Comparison of ENCODE assay signal across 1 cellular context in the genomic region with DNA sequence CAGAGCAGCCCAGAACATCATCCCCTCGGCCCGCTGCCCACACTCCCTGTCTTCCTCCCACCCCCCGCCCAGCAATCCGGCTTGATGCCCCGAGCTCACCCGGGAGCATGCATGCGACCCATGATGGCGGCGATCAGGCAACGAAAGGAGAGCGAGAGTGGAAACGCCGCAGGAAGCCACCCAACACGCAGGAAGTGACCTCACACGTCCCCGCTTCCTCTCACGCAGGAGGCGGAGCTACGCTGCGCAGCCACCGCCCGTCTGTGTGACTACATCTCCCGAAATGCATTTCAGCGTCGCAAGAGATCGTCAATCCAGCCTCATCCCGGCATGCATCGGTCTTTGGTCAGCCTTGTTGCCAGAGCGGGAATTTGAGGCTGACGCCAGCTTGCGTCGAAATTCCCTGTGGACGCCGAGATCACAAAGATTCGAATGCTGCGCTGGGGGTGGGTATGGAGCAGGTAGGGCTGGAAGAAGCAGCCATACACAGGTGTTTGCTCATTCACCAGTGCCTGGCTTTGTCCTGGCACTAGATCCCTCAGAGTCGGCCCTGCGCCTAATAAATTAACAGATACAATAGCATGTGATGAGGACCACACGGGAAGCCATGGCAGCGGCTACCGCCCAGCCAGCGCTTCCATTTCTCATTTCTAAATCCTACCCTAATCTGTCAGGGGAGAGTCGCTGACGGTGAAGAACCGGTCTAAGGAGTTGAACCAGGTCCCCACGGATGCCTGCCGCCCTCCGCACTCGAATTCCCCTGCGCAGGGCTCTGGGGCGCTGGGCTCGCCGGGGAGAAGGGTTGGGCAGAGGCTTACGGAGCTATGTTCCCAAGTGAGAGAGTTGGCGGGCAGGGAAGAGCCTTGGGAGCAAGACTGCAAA.
TF ChIP-seq lines count a peak whose summit lies in the region.

A gene (minus strand): TSS at position 148 of the 882 bp plus-strand sequence. CDS start 26 bp downstream, at position 122.

TF ChIP-seq in HepG2, 621 proteins besides CTCF, POLR2A, EP300 and RAD21 (continued from another document and continues in another):
- TF ChIP-seq, protein P1, sequence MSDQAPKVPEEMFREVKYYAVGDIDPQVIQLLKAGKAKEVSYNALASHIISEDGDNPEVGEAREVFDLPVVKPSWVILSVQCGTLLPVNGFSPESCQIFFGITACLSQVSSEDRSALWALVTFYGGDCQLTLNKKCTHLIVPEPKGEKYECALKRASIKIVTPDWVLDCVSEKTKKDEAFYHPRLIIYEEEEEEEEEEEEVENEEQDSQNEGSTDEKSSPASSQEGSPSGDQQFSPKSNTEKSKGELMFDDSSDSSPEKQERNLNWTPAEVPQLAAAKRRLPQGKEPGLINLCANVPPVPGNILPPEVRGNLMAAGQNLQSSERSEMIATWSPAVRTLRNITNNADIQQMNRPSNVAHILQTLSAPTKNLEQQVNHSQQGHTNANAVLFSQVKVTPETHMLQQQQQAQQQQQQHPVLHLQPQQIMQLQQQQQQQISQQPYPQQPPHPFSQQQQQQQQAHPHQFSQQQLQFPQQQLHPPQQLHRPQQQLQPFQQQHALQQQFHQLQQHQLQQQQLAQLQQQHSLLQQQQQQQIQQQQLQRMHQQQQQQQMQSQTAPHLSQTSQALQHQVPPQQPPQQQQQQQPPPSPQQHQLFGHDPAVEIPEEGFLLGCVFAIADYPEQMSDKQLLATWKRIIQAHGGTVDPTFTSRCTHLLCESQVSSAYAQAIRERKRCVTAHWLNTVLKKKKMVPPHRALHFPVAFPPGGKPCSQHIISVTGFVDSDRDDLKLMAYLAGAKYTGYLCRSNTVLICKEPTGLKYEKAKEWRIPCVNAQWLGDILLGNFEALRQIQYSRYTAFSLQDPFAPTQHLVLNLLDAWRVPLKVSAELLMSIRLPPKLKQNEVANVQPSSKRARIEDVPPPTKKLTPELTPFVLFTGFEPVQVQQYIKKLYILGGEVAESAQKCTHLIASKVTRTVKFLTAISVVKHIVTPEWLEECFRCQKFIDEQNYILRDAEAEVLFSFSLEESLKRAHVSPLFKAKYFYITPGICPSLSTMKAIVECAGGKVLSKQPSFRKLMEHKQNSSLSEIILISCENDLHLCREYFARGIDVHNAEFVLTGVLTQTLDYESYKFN (CRISPR knock-in tag; conservative IDR thresholded peaks at IDR 0.05): peak; percentile 53; the same call in 1 of the 2 replicates
- no peak; the same call in 1 of the 2 replicates for TF ChIP-seq CBX5 (CRISPR knock-in tag; IDR thresholded peaks at IDR 0.05; ENCODE audit: borderline replicate concordance)
- peak; percentile 71 for TF ChIP-seq ASH2L (IDR thresholded peaks at IDR 0.05; ENCODE audit: insufficient read length, low read depth, low read length)
- TF ChIP-seq ZFP90 (CRISPR knock-in tag; IDR thresholded peaks at IDR 0.05; ENCODE audit: borderline replicate concordance): peak; percentile 82
- TF ChIP-seq SALL2 (CRISPR knock-in tag; IDR thresholded peaks at IDR 0.05): no peak; the same call in 1 of the 2 replicates
- no peak; the same call in 1 of the 2 replicates for TF ChIP-seq ZNF605 (CRISPR knock-in tag; IDR thresholded peaks at IDR 0.05)
- peak; percentile 94 for TF ChIP-seq ZNF317 (CRISPR knock-in tag; IDR thresholded peaks at IDR 0.05)
- TF ChIP-seq ZSCAN29 (CRISPR knock-in tag; conservative IDR thresholded peaks at IDR 0.05): peak; percentile 92
- TF ChIP-seq ZNF775 (CRISPR knock-in tag; IDR thresholded peaks at IDR 0.05; ENCODE audit: borderline replicate concordance): no peak
- no peak for TF ChIP-seq PAX8 (CRISPR knock-in tag; IDR thresholded peaks at IDR 0.05; ENCODE audit: borderline replicate concordance)
- no peak for TF ChIP-seq FLYWCH1 (CRISPR knock-in tag; IDR thresholded peaks at IDR 0.05)
- TF ChIP-seq NRL (CRISPR knock-in tag; IDR thresholded peaks at IDR 0.05; ENCODE audit: borderline replicate concordance): peak; percentile 51
- no peak for TF ChIP-seq ATF7 (IDR thresholded peaks at IDR 0.05)
- peak; percentile 61; the same call in 1 of the 2 replicates for TF ChIP-seq ATF7 (CRISPR knock-in tag; IDR thresholded peaks at IDR 0.05)
- no peak for TF ChIP-seq CCAR2 (optimal IDR thresholded peaks at IDR 0.05; ENCODE audit: low read depth, low read length)
- TF ChIP-seq ZNF543 (CRISPR knock-in tag; IDR thresholded peaks at IDR 0.05): no peak; the same call in 1 of the 2 replicates
- no peak for TF ChIP-seq HHEX (CRISPR knock-in tag; IDR thresholded peaks at IDR 0.05)
- TF ChIP-seq, protein P2, sequence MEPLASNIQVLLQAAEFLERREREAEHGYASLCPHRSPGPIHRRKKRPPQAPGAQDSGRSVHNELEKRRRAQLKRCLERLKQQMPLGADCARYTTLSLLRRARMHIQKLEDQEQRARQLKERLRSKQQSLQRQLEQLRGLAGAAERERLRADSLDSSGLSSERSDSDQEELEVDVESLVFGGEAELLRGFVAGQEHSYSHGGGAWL (CRISPR knock-in tag; IDR thresholded peaks at IDR 0.05): peak; percentile 77
- TF ChIP-seq, protein P3, sequence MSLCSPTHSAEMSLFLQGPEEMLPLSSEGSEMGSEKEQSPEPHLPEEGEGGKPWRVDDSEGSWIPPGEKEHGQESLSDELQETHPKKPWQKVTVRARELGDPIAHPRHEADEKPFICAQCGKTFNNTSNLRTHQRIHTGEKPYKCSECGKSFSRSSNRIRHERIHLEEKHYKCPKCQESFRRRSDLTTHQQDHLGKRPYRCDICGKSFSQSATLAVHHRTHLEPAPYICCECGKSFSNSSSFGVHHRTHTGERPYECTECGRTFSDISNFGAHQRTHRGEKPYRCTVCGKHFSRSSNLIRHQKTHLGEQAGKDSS (CRISPR knock-in tag; IDR thresholded peaks at IDR 0.05; ENCODE audit: borderline replicate concordance, low read depth): no peak; the same call in 1 of the 2 replicates
- TF ChIP-seq HOXA3 (CRISPR knock-in tag; IDR thresholded peaks at IDR 0.05): peak; percentile 98
- 0 out of 2 replicates have a peak, but pooled peaks have one; percentile 53 for TF ChIP-seq ZNF747 (CRISPR knock-in tag; IDR thresholded peaks at IDR 0.05; ENCODE audit: borderline replicate concordance)
- no peak for TF ChIP-seq RELA (CRISPR knock-in tag; IDR thresholded peaks at IDR 0.05)
- TF ChIP-seq, protein P4, sequence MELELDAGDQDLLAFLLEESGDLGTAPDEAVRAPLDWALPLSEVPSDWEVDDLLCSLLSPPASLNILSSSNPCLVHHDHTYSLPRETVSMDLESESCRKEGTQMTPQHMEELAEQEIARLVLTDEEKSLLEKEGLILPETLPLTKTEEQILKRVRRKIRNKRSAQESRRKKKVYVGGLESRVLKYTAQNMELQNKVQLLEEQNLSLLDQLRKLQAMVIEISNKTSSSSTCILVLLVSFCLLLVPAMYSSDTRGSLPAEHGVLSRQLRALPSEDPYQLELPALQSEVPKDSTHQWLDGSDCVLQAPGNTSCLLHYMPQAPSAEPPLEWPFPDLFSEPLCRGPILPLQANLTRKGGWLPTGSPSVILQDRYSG (CRISPR knock-in tag; IDR thresholded peaks at IDR 0.05): no peak
- 0 out of 2 replicates have a peak, but pooled peaks have one; percentile 37 for TF ChIP-seq FOXC1 (CRISPR knock-in tag; IDR thresholded peaks at IDR 0.05; ENCODE audit: borderline replicate concordance)
- TF ChIP-seq RBAK (CRISPR knock-in tag; IDR thresholded peaks at IDR 0.05): no peak
- TF ChIP-seq, protein P5, sequence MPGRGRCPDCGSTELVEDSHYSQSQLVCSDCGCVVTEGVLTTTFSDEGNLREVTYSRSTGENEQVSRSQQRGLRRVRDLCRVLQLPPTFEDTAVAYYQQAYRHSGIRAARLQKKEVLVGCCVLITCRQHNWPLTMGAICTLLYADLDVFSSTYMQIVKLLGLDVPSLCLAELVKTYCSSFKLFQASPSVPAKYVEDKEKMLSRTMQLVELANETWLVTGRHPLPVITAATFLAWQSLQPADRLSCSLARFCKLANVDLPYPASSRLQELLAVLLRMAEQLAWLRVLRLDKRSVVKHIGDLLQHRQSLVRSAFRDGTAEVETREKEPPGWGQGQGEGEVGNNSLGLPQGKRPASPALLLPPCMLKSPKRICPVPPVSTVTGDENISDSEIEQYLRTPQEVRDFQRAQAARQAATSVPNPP (CRISPR knock-in tag; IDR thresholded peaks at IDR 0.05): peak; percentile 93
- TF ChIP-seq RFXAP (CRISPR knock-in tag; IDR thresholded peaks at IDR 0.05; ENCODE audit: borderline replicate concordance): no peak; the same call in 1 of the 2 replicates
- TF ChIP-seq ZNF235 (CRISPR knock-in tag; IDR thresholded peaks at IDR 0.05; ENCODE audit: borderline replicate concordance): no peak
- TF ChIP-seq, protein P6, sequence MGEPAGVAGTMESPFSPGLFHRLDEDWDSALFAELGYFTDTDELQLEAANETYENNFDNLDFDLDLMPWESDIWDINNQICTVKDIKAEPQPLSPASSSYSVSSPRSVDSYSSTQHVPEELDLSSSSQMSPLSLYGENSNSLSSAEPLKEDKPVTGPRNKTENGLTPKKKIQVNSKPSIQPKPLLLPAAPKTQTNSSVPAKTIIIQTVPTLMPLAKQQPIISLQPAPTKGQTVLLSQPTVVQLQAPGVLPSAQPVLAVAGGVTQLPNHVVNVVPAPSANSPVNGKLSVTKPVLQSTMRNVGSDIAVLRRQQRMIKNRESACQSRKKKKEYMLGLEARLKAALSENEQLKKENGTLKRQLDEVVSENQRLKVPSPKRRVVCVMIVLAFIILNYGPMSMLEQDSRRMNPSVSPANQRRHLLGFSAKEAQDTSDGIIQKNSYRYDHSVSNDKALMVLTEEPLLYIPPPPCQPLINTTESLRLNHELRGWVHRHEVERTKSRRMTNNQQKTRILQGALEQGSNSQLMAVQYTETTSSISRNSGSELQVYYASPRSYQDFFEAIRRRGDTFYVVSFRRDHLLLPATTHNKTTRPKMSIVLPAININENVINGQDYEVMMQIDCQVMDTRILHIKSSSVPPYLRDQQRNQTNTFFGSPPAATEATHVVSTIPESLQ (CRISPR knock-in tag; conservative IDR thresholded peaks at IDR 0.05): no peak
- TF ChIP-seq ZNF570 (CRISPR knock-in tag; IDR thresholded peaks at IDR 0.05; ENCODE audit: borderline replicate concordance): no peak
- TF ChIP-seq FOXA1 (IDR thresholded peaks at IDR 0.05): no peak
- peak; percentile 80 for TF ChIP-seq FOXA1 (CRISPR knock-in tag; IDR thresholded peaks at IDR 0.05)
- TF ChIP-seq AGO1 (IDR thresholded peaks at IDR 0.05; ENCODE audit: low read depth, low read length, poor library complexity, severe bottlenecking): no peak
- no peak; the same call in 1 of the 2 replicates for TF ChIP-seq IRX3 (CRISPR knock-in tag; IDR thresholded peaks at IDR 0.05; ENCODE audit: borderline replicate concordance, low read depth)
- TF ChIP-seq, protein P7, sequence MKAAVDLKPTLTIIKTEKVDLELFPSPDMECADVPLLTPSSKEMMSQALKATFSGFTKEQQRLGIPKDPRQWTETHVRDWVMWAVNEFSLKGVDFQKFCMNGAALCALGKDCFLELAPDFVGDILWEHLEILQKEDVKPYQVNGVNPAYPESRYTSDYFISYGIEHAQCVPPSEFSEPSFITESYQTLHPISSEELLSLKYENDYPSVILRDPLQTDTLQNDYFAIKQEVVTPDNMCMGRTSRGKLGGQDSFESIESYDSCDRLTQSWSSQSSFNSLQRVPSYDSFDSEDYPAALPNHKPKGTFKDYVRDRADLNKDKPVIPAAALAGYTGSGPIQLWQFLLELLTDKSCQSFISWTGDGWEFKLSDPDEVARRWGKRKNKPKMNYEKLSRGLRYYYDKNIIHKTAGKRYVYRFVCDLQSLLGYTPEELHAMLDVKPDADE (CRISPR knock-in tag; IDR thresholded peaks at IDR 0.05): no peak
- peak; percentile 75; the same call in 1 of the 2 replicates for TF ChIP-seq FOXJ3 (CRISPR knock-in tag; IDR thresholded peaks at IDR 0.05; ENCODE audit: borderline replicate concordance)
- no peak for TF ChIP-seq ZNF674 (CRISPR knock-in tag; IDR thresholded peaks at IDR 0.05; ENCODE audit: low read depth)
- TF ChIP-seq FOSL1 (CRISPR knock-in tag; IDR thresholded peaks at IDR 0.05; ENCODE audit: borderline replicate concordance): no peak
- TF ChIP-seq, protein P8, sequence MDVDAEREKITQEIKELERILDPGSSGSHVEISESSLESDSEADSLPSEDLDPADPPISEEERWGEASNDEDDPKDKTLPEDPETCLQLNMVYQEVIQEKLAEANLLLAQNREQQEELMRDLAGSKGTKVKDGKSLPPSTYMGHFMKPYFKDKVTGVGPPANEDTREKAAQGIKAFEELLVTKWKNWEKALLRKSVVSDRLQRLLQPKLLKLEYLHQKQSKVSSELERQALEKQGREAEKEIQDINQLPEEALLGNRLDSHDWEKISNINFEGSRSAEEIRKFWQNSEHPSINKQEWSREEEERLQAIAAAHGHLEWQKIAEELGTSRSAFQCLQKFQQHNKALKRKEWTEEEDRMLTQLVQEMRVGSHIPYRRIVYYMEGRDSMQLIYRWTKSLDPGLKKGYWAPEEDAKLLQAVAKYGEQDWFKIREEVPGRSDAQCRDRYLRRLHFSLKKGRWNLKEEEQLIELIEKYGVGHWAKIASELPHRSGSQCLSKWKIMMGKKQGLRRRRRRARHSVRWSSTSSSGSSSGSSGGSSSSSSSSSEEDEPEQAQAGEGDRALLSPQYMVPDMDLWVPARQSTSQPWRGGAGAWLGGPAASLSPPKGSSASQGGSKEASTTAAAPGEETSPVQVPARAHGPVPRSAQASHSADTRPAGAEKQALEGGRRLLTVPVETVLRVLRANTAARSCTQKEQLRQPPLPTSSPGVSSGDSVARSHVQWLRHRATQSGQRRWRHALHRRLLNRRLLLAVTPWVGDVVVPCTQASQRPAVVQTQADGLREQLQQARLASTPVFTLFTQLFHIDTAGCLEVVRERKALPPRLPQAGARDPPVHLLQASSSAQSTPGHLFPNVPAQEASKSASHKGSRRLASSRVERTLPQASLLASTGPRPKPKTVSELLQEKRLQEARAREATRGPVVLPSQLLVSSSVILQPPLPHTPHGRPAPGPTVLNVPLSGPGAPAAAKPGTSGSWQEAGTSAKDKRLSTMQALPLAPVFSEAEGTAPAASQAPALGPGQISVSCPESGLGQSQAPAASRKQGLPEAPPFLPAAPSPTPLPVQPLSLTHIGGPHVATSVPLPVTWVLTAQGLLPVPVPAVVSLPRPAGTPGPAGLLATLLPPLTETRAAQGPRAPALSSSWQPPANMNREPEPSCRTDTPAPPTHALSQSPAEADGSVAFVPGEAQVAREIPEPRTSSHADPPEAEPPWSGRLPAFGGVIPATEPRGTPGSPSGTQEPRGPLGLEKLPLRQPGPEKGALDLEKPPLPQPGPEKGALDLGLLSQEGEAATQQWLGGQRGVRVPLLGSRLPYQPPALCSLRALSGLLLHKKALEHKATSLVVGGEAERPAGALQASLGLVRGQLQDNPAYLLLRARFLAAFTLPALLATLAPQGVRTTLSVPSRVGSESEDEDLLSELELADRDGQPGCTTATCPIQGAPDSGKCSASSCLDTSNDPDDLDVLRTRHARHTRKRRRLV (CRISPR knock-in tag; IDR thresholded peaks at IDR 0.05): peak; percentile 51; the same call in 1 of the 2 replicates
- TF ChIP-seq ZNF431 (CRISPR knock-in tag; IDR thresholded peaks at IDR 0.05; ENCODE audit: borderline replicate concordance, low read depth): peak; percentile 84; the same call in 1 of the 2 replicates
- no peak for TF ChIP-seq ZNF619 (CRISPR knock-in tag; IDR thresholded peaks at IDR 0.05)
- TF ChIP-seq, protein P9, sequence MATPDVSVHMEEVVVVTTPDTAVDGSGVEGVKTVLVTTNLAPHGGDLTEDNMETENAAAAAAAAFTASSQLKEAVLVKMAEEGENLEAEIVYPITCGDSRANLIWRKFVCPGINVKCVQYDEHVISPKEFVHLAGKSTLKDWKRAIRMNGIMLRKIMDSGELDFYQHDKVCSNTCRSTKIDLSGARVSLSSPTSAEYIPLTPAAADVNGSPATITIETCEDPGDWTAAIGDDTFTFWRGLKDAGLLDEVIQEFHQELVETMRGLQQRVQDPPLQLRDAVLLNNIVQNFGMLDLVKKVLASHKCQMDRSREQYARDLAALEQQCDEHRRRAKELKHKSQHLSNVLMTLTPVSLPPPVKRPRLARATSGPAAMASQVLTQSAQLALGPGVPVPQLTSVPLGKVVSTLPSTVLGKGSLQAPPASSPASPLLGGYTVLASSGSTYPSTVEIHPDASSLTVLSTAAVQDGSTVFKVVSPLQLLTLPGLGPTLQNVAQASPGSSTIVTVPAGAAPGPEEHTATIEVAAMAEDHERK (CRISPR knock-in tag; IDR thresholded peaks at IDR 0.05; ENCODE audit: low read depth): peak; percentile 99
- TF ChIP-seq POGZ (CRISPR knock-in tag; IDR thresholded peaks at IDR 0.05): peak; percentile 81
